Comparison of ENCODE assay signal across 1 cellular context in the genomic region with DNA sequence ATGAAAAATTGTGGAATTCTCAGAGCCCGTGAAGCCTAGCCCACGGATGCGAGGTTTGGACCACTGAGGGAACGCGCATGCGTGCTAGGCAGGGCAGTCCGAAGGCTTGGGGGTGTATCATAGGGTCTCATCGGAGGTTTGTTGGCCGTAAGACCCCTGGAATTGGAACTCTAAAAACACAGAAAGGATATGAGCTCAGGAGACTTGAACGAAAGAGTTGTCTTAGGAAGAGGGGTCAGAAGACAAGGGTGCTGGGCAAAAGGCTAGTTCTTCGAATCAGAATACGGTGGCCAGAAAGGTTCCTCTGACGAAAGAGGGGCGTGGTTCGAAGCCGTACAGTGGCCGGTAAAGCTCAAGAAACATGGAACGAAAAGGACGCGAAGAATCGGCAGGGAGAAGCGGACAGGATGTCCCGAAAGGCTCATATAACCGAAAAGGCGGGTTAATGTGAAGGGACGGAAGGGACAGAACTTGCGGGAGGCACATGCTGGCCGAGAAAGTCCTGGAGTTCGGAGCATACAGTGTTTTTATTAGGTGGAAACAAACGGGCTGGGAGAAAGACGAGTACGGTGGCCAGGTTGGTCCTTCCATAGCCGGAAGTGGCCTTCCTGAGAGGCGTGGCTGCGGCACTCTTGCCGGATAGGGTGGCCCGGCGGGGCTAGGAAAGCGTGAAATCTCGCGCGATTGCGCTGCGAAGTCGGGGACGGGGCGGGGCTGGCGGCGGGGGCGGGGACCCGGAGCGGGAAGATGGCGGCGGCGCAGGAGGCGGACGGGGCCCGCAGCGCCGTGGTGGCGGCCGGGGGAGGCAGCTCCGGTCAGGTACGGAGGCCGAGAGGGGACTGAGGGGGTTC.
TF ChIP-seq lines count a peak whose summit lies in the region.

A gene with protein sequence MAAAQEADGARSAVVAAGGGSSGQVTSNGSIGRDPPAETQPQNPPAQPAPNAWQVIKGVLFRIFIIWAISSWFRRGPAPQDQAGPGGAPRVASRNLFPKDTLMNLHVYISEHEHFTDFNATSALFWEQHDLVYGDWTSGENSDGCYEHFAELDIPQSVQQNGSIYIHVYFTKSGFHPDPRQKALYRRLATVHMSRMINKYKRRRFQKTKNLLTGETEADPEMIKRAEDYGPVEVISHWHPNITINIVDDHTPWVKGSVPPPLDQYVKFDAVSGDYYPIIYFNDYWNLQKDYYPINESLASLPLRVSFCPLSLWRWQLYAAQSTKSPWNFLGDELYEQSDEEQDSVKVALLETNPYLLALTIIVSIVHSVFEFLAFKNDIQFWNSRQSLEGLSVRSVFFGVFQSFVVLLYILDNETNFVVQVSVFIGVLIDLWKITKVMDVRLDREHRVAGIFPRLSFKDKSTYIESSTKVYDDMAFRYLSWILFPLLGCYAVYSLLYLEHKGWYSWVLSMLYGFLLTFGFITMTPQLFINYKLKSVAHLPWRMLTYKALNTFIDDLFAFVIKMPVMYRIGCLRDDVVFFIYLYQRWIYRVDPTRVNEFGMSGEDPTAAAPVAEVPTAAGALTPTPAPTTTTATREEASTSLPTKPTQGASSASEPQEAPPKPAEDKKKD (plus strand): TSS at position 732 of the 851 bp plus-strand sequence. CDS start 16 bp downstream, at position 748.

TF ChIP-seq in HepG2, 621 proteins besides CTCF, POLR2A, EP300 and RAD21 (continued from another document and continues in another):
- TF ChIP-seq NR2C2 (CRISPR knock-in tag; IDR thresholded peaks at IDR 0.05; ENCODE audit: borderline replicate concordance) (peak; percentile 49; the same call in 1 of the 2 replicates), HNRNPUL1 (IDR thresholded peaks at IDR 0.05; ENCODE audit: low read depth, low read length) (no peak), ZNF3 (CRISPR knock-in tag; IDR thresholded peaks at IDR 0.05) (no peak), ELF1 (CRISPR knock-in tag; IDR thresholded peaks at IDR 0.05) (peak; percentile 95), ZNF737 (CRISPR knock-in tag; IDR thresholded peaks at IDR 0.05; ENCODE audit: borderline replicate concordance) (no peak), HNF4G (IDR thresholded peaks at IDR 0.05; ENCODE audit: borderline replicate concordance, low read depth, low read length) (no peak), HNF4G (CRISPR knock-in tag; IDR thresholded peaks at IDR 0.05; ENCODE audit: borderline replicate concordance, low read depth) (no peak), SAP130 (CRISPR knock-in tag; IDR thresholded peaks at IDR 0.05; ENCODE audit: low read depth) (peak; percentile 82), TP53 (CRISPR knock-in tag; conservative IDR thresholded peaks at IDR 0.05) (0 out of 2 replicates have a peak, but pooled peaks have one; percentile 46), FIP1L1 (IDR thresholded peaks at IDR 0.05; ENCODE audit: borderline replicate concordance, insufficient read depth, low read depth, low read length) (no peak), ZKSCAN8 (CRISPR knock-in tag; IDR thresholded peaks at IDR 0.05; ENCODE audit: borderline replicate concordance) (no peak), NCOR1 (IDR thresholded peaks at IDR 0.05; ENCODE audit: borderline replicate concordance, low read length) (peak; percentile 50; the same call in 1 of the 2 replicates), ZFX (CRISPR knock-in tag; IDR thresholded peaks at IDR 0.05; ENCODE audit: low read depth) (peak; percentile 63), SOX5 (CRISPR knock-in tag; IDR thresholded peaks at IDR 0.05; ENCODE audit: borderline replicate concordance) (peak; percentile 32; the same call in 1 of the 2 replicates), MAFG (CRISPR knock-in tag; IDR thresholded peaks at IDR 0.05) (no peak), NFYB (CRISPR knock-in tag; IDR thresholded peaks at IDR 0.05) (peak; percentile 80), YY1 (IDR thresholded peaks at IDR 0.05; ENCODE audit: insufficient read depth, insufficient replicate concordance, low read depth, low read length) (peak; percentile 93), EED (CRISPR knock-in tag; IDR thresholded peaks at IDR 0.05) (no peak), NCOA1 (CRISPR knock-in tag; IDR thresholded peaks at IDR 0.05) (0 out of 2 replicates have a peak, but pooled peaks have one; percentile 19), XBP1 (CRISPR knock-in tag; IDR thresholded peaks at IDR 0.05) (no peak), KAT8 (CRISPR knock-in tag; IDR thresholded peaks at IDR 0.05) (peak; percentile 87), ZBTB7B (CRISPR knock-in tag; IDR thresholded peaks at IDR 0.05) (0 out of 2 replicates have a peak, but pooled peaks have one; percentile 20), FOXK2 (IDR thresholded peaks at IDR 0.05) (peak; percentile 65; the same call in 1 of the 2 replicates), NFIC (IDR thresholded peaks at IDR 0.05; ENCODE audit: low read length) (peak; percentile 63; the same call in 1 of the 2 replicates), PHF20 (CRISPR knock-in tag; IDR thresholded peaks at IDR 0.05) (peak; percentile 92), ZNF256 (CRISPR knock-in tag; conservative IDR thresholded peaks at IDR 0.05) (no peak)
- TF ChIP-seq, protein P1, sequence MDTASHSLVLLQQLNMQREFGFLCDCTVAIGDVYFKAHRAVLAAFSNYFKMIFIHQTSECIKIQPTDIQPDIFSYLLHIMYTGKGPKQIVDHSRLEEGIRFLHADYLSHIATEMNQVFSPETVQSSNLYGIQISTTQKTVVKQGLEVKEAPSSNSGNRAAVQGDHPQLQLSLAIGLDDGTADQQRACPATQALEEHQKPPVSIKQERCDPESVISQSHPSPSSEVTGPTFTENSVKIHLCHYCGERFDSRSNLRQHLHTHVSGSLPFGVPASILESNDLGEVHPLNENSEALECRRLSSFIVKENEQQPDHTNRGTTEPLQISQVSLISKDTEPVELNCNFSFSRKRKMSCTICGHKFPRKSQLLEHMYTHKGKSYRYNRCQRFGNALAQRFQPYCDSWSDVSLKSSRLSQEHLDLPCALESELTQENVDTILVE (CRISPR knock-in tag; IDR thresholded peaks at IDR 0.05) = peak; percentile 72; the same call in 1 of the 2 replicates
- TF ChIP-seq, protein P2, sequence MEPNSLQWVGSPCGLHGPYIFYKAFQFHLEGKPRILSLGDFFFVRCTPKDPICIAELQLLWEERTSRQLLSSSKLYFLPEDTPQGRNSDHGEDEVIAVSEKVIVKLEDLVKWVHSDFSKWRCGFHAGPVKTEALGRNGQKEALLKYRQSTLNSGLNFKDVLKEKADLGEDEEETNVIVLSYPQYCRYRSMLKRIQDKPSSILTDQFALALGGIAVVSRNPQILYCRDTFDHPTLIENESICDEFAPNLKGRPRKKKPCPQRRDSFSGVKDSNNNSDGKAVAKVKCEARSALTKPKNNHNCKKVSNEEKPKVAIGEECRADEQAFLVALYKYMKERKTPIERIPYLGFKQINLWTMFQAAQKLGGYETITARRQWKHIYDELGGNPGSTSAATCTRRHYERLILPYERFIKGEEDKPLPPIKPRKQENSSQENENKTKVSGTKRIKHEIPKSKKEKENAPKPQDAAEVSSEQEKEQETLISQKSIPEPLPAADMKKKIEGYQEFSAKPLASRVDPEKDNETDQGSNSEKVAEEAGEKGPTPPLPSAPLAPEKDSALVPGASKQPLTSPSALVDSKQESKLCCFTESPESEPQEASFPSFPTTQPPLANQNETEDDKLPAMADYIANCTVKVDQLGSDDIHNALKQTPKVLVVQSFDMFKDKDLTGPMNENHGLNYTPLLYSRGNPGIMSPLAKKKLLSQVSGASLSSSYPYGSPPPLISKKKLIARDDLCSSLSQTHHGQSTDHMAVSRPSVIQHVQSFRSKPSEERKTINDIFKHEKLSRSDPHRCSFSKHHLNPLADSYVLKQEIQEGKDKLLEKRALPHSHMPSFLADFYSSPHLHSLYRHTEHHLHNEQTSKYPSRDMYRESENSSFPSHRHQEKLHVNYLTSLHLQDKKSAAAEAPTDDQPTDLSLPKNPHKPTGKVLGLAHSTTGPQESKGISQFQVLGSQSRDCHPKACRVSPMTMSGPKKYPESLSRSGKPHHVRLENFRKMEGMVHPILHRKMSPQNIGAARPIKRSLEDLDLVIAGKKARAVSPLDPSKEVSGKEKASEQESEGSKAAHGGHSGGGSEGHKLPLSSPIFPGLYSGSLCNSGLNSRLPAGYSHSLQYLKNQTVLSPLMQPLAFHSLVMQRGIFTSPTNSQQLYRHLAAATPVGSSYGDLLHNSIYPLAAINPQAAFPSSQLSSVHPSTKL (CRISPR knock-in tag; IDR thresholded peaks at IDR 0.05) = no peak
- TF ChIP-seq, protein P3, sequence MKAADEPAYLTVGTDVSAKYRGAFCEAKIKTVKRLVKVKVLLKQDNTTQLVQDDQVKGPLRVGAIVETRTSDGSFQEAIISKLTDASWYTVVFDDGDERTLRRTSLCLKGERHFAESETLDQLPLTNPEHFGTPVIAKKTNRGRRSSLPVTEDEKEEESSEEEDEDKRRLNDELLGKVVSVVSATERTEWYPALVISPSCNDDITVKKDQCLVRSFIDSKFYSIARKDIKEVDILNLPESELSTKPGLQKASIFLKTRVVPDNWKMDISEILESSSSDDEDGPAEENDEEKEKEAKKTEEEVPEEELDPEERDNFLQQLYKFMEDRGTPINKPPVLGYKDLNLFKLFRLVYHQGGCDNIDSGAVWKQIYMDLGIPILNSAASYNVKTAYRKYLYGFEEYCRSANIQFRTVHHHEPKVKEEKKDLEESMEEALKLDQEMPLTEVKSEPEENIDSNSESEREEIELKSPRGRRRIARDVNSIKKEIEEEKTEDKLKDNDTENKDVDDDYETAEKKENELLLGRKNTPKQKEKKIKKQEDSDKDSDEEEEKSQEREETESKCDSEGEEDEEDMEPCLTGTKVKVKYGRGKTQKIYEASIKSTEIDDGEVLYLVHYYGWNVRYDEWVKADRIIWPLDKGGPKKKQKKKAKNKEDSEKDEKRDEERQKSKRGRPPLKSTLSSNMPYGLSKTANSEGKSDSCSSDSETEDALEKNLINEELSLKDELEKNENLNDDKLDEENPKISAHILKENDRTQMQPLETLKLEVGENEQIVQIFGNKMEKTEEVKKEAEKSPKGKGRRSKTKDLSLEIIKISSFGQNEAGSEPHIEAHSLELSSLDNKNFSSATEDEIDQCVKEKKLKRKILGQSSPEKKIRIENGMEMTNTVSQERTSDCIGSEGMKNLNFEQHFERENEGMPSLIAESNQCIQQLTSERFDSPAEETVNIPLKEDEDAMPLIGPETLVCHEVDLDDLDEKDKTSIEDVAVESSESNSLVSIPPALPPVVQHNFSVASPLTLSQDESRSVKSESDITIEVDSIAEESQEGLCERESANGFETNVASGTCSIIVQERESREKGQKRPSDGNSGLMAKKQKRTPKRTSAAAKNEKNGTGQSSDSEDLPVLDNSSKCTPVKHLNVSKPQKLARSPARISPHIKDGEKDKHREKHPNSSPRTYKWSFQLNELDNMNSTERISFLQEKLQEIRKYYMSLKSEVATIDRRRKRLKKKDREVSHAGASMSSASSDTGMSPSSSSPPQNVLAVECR (CRISPR knock-in tag; IDR thresholded peaks at IDR 0.05; ENCODE audit: borderline replicate concordance) = peak; percentile 88; the same call in 1 of the 2 replicates
- TF ChIP-seq, protein P4, sequence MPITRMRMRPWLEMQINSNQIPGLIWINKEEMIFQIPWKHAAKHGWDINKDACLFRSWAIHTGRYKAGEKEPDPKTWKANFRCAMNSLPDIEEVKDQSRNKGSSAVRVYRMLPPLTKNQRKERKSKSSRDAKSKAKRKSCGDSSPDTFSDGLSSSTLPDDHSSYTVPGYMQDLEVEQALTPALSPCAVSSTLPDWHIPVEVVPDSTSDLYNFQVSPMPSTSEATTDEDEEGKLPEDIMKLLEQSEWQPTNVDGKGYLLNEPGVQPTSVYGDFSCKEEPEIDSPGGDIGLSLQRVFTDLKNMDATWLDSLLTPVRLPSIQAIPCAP (CRISPR knock-in tag; IDR thresholded peaks at IDR 0.05; ENCODE audit: low read depth) = no peak
- TF ChIP-seq, protein P5, sequence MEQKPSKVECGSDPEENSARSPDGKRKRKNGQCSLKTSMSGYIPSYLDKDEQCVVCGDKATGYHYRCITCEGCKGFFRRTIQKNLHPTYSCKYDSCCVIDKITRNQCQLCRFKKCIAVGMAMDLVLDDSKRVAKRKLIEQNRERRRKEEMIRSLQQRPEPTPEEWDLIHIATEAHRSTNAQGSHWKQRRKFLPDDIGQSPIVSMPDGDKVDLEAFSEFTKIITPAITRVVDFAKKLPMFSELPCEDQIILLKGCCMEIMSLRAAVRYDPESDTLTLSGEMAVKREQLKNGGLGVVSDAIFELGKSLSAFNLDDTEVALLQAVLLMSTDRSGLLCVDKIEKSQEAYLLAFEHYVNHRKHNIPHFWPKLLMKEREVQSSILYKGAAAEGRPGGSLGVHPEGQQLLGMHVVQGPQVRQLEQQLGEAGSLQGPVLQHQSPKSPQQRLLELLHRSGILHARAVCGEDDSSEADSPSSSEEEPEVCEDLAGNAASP (CRISPR knock-in tag; IDR thresholded peaks at IDR 0.05; ENCODE audit: borderline replicate concordance) = no peak
- TF ChIP-seq, protein P6, sequence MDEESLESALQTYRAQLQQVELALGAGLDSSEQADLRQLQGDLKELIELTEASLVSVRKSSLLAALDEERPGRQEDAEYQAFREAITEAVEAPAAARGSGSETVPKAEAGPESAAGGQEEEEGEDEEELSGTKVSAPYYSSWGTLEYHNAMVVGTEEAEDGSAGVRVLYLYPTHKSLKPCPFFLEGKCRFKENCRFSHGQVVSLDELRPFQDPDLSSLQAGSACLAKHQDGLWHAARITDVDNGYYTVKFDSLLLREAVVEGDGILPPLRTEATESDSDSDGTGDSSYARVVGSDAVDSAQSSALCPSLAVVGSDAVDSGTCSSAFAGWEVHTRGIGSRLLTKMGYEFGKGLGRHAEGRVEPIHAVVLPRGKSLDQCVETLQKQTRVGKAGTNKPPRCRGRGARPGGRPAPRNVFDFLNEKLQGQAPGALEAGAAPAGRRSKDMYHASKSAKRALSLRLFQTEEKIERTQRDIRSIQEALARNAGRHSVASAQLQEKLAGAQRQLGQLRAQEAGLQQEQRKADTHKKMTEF (CRISPR knock-in tag; IDR thresholded peaks at IDR 0.05) = peak; percentile 66
- TF ChIP-seq, protein P7, sequence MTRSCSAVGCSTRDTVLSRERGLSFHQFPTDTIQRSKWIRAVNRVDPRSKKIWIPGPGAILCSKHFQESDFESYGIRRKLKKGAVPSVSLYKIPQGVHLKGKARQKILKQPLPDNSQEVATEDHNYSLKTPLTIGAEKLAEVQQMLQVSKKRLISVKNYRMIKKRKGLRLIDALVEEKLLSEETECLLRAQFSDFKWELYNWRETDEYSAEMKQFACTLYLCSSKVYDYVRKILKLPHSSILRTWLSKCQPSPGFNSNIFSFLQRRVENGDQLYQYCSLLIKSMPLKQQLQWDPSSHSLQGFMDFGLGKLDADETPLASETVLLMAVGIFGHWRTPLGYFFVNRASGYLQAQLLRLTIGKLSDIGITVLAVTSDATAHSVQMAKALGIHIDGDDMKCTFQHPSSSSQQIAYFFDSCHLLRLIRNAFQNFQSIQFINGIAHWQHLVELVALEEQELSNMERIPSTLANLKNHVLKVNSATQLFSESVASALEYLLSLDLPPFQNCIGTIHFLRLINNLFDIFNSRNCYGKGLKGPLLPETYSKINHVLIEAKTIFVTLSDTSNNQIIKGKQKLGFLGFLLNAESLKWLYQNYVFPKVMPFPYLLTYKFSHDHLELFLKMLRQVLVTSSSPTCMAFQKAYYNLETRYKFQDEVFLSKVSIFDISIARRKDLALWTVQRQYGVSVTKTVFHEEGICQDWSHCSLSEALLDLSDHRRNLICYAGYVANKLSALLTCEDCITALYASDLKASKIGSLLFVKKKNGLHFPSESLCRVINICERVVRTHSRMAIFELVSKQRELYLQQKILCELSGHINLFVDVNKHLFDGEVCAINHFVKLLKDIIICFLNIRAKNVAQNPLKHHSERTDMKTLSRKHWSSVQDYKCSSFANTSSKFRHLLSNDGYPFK (CRISPR knock-in tag; IDR thresholded peaks at IDR 0.05; ENCODE audit: borderline replicate concordance) = peak; percentile 77; the same call in 1 of the 2 replicates
- TF ChIP-seq, protein P8, sequence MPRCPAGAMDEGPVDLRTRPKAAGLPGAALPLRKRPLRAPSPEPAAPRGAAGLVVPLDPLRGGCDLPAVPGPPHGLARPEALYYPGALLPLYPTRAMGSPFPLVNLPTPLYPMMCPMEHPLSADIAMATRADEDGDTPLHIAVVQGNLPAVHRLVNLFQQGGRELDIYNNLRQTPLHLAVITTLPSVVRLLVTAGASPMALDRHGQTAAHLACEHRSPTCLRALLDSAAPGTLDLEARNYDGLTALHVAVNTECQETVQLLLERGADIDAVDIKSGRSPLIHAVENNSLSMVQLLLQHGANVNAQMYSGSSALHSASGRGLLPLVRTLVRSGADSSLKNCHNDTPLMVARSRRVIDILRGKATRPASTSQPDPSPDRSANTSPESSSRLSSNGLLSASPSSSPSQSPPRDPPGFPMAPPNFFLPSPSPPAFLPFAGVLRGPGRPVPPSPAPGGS (CRISPR knock-in tag; IDR thresholded peaks at IDR 0.05) = no peak
